Comparison of ENCODE assay signal across 1 cellular context in genomic region chr1:66335859-66336640, GRCh38.
TF ChIP-seq lines count a peak whose summit lies in the region.

No MANE protein-coding gene starts in this region.

TF ChIP-seq in HepG2, 621 proteins besides CTCF, POLR2A, EP300 and RAD21 (continued from another document):
- no peak for TF ChIP-seq HOMEZ (CRISPR knock-in tag; IDR thresholded peaks at IDR 0.05; ENCODE audit: low read depth)
- no peak for TF ChIP-seq STAG1 (CRISPR knock-in tag; IDR thresholded peaks at IDR 0.05)
